ENCODE assay signal across 1 cellular context in genomic region chr9:4662108-4662988, GRCh38.
TF ChIP-seq lines count a peak whose summit lies in the region.

PLPP6 (plus strand) TSS chr9:4662294; CDS start chr9:4662376, 82 bp downstream.

TF ChIP-seq in HepG2, 621 proteins besides CTCF, POLR2A, EP300 and RAD21 (continued from another document):
- TF ChIP-seq ZNF710 (CRISPR knock-in tag; IDR thresholded peaks at IDR 0.05; ENCODE audit: borderline replicate concordance), result peak; percentile 69; the same call in 1 of the 2 replicates
- TF ChIP-seq HNRNPLL (IDR thresholded peaks at IDR 0.05; ENCODE audit: low read depth, low read length, poor library complexity, severe bottlenecking), result peak; percentile 72
- 0 out of 2 replicates have a peak, but pooled peaks have one; percentile 13 for TF ChIP-seq SRF (IDR thresholded peaks at IDR 0.05; ENCODE audit: low read depth, low read length)
- peak; percentile 94 for TF ChIP-seq RBFOX2 (IDR thresholded peaks at IDR 0.05; ENCODE audit: low read depth, low read length)
- TF ChIP-seq, protein P1, sequence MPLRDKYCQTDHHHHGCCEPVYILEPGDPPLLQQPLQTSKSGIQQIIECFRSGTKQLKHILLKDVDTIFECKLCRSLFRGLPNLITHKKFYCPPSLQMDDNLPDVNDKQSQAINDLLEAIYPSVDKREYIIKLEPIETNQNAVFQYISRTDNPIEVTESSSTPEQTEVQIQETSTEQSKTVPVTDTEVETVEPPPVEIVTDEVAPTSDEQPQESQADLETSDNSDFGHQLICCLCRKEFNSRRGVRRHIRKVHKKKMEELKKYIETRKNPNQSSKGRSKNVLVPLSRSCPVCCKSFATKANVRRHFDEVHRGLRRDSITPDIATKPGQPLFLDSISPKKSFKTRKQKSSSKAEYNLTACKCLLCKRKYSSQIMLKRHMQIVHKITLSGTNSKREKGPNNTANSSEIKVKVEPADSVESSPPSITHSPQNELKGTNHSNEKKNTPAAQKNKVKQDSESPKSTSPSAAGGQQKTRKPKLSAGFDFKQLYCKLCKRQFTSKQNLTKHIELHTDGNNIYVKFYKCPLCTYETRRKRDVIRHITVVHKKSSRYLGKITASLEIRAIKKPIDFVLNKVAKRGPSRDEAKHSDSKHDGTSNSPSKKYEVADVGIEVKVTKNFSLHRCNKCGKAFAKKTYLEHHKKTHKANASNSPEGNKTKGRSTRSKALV (CRISPR knock-in tag; IDR thresholded peaks at IDR 0.05), result peak; percentile 23; the same call in 1 of the 2 replicates
- TF ChIP-seq ZNF33B (CRISPR knock-in tag; IDR thresholded peaks at IDR 0.05), result peak; percentile 21; the same call in 1 of the 2 replicates
- TF ChIP-seq PHF21A (CRISPR knock-in tag; IDR thresholded peaks at IDR 0.05), result no peak; the same call in 1 of the 2 replicates
- TF ChIP-seq ZNF335 (CRISPR knock-in tag; IDR thresholded peaks at IDR 0.05), result 0 out of 2 replicates have a peak, but pooled peaks have one; percentile 63
- TF ChIP-seq ZNF143 (CRISPR knock-in tag; IDR thresholded peaks at IDR 0.05), result 0 out of 2 replicates have a peak, but pooled peaks have one; percentile 42
- peak; percentile 83; the same call in 1 of the 2 replicates for TF ChIP-seq ZNF337 (CRISPR knock-in tag; IDR thresholded peaks at IDR 0.05; ENCODE audit: borderline replicate concordance, low read depth)
- 0 out of 2 replicates have a peak, but pooled peaks have one; percentile 49 for TF ChIP-seq ZNF567 (CRISPR knock-in tag; IDR thresholded peaks at IDR 0.05; ENCODE audit: borderline replicate concordance)
- TF ChIP-seq ZNF414 (CRISPR knock-in tag; IDR thresholded peaks at IDR 0.05), result no peak; the same call in 1 of the 2 replicates
- TF ChIP-seq ZNF446 (CRISPR knock-in tag; IDR thresholded peaks at IDR 0.05), result peak; percentile 89; the same call in 1 of the 2 replicates
- TF ChIP-seq ZNF746 (CRISPR knock-in tag; IDR thresholded peaks at IDR 0.05), result peak; percentile 53; the same call in 1 of the 2 replicates
- peak; percentile 82; the same call in 1 of the 2 replicates for TF ChIP-seq ZBED4 (CRISPR knock-in tag; IDR thresholded peaks at IDR 0.05; ENCODE audit: borderline replicate concordance)
- TF ChIP-seq KMT2A (CRISPR knock-in tag; IDR thresholded peaks at IDR 0.05), result peak; percentile 78
